Comparison of ENCODE assay signal across 8 cellular contexts in genomic region chr12:133080051-133080618, GRCh38. TPM values are rescaled to one million over a fixed set of nuclear protein-coding genes. Genes with fewer than 3 reads are reported as not detected.
DNase-seq lines count a peak whose midpoint lies in the region; ATAC-seq and TF ChIP-seq lines count a peak whose summit lies in the region.

No MANE protein-coding gene starts in this region.

- TF ChIP-seq CTCF in CD4-positive, alpha-beta T cell (IDR thresholded peaks at IDR 0.05): no peak
- no peak for TF ChIP-seq CTCF in activated CD8-positive, alpha-beta T cell treated with anti-CD3 and anti-CD28 coated beads for 36 hours (IDR thresholded peaks at IDR 0.05)
- TF ChIP-seq CTCF in lower lobe of right lung (IDR thresholded peaks at IDR 0.05): no peak

- CTCF ChIA-PET in CD4-positive, alpha-beta T cell (lab: Charles Lee): interaction anchor here (0.7 to 1.1 kb wide), 6 partner anchors 36 to 175 kb away, joined by 3 to 9 read pairs (median 6); partner anchors contain the start of genes ZNF26 and ZNF268
- CTCF ChIA-PET in activated CD8-positive, alpha-beta T cell treated with anti-CD3 and anti-CD28 coated beads for 36 hours (lab: Charles Lee): interaction anchor here (0.7 to 1.1 kb wide), 4 partner anchors 9 to 174 kb away, joined by 3 read pairs; partner anchors contain the start of gene ZNF268

- peak; percentile 91 to 99 (median 94) for DNase-seq in CD4-positive, alpha-beta T cell
- DNase-seq in NCI-H82 (lab: John Stamatoyannopoulos, UW) (peak; percentile 100), lower lobe of right lung (peak; percentile 99)
- DNase-seq in activated CD8-positive, alpha-beta T cell treated with anti-CD3 and anti-CD28 coated beads for 36 hours: peak; percentile 98
- peak; percentile 90 for DNase-seq in effector CD8-positive, alpha-beta T cell (lab: John Stamatoyannopoulos, UW)
- peak; percentile 92 to 96 (median 94) for DNase-seq in stimulated activated CD4-positive, alpha-beta T cell treated with anti-CD3 and anti-CD28 coated beads, TNF-alpha, amount 100 ng/mL, for 24 hours (ENCODE audit: low read depth in 3 of 3)

- H3K4me1 ChIP-seq in lower lobe of right lung: peaks cover 6% of the 10 kb centered on the region

- no peak overlapping the region for H3K4me3 Mint-ChIP-seq in CD4-positive, alpha-beta T cell
- no peak overlapping the region for H3K4me3 Mint-ChIP-seq in activated CD8-positive, alpha-beta T cell treated with anti-CD3 and anti-CD28 coated beads for 36 hours

- H3K27me3 ChIP-seq in CD4-positive, alpha-beta T cell (ENCODE audit: control insufficient read depth, insufficient read depth, low read length): no peaks in the 10 kb centered on the region
- H3K27me3 ChIP-seq in lower lobe of right lung (ENCODE audit: low read depth): no peaks in the 10 kb centered on the region

- H3K36me3 ChIP-seq in lower lobe of right lung: peaks cover 23% of the 10 kb centered on the region

- intact Hi-C loops in CD4-positive, alpha-beta T cell (cut with DNase I, micrococcal nuclease): loop anchor here (1.0 to 2.0 kb wide), 6 partner anchors 43 to 171 kb away; partner anchors contain the start of genes ZNF10 (in 2 of the 2), ZNF26 (in 2 of the 2), ZNF268 (in 2 of the 2) and ZNF84 (in 2 of the 2)
- intact Hi-C loops in activated CD8-positive, alpha-beta T cell treated with anti-CD3 and anti-CD28 coated beads for 36 hours (cut with micrococcal nuclease): loop anchor here (1.0 to 2.0 kb wide), 4 partner anchors 43 to 101 kb away; partner anchors contain the start of genes ZNF10, ZNF26, ZNF268 and ZNF84
- intact Hi-C loops in lower lobe of right lung (cut with DNase I): no loop called here

- peaks cover 16% of the 10 kb centered on the region for H3K4me1 Mint-ChIP-seq in CD4-positive, alpha-beta T cell (ENCODE audit: low read depth)
- H3K4me1 Mint-ChIP-seq in activated CD8-positive, alpha-beta T cell treated with anti-CD3 and anti-CD28 coated beads for 36 hours (ENCODE audit: low read depth): peaks cover 16% of the 10 kb centered on the region

- peaks cover 82% of the 10 kb centered on the region for H3K9me3 ChIP-seq in CD4-positive, alpha-beta T cell (ENCODE audit: control insufficient read depth, low read length)
- peaks cover 76% of the 10 kb centered on the region for H3K9me3 ChIP-seq in lower lobe of right lung

- ATAC-seq in CD4-positive, alpha-beta T cell (ENCODE audit: poor library complexity): peak; percentile 72
- peak; percentile 88 for ATAC-seq in GM19395 (IDR thresholded peaks at IDR 0.05; ENCODE audit: unreplicated experiment)
- peak; percentile 57 for ATAC-seq in HG03558 (IDR thresholded peaks at IDR 0.05; ENCODE audit: extremely low read depth, unreplicated experiment)
- peak; percentile 81 for ATAC-seq in activated CD8-positive, alpha-beta T cell treated with anti-CD3 and anti-CD28 coated beads for 36 hours
- ATAC-seq in lower lobe of right lung: peak; percentile 96 to 97

- H3K4me3 ChIP-seq in lower lobe of right lung: peak overlapping the region; percentile 88

- no peak overlapping the region for H3K27ac Mint-ChIP-seq in CD4-positive, alpha-beta T cell
- no peak overlapping the region for H3K27ac Mint-ChIP-seq in activated CD8-positive, alpha-beta T cell treated with anti-CD3 and anti-CD28 coated beads for 36 hours

- no peaks in the 10 kb centered on the region for H3K27me3 Mint-ChIP-seq in CD4-positive, alpha-beta T cell
- no peaks in the 10 kb centered on the region for H3K27me3 Mint-ChIP-seq in activated CD8-positive, alpha-beta T cell treated with anti-CD3 and anti-CD28 coated beads for 36 hours

- peak overlapping the region; percentile 98 for H3K27ac ChIP-seq in CD4-positive, alpha-beta T cell (ENCODE audit: low read depth, low read length)
- H3K27ac ChIP-seq in lower lobe of right lung: peak overlapping the region; percentile 94

- POLR2A ChIA-PET in CD4-positive, alpha-beta T cell (lab: Charles Lee): interaction anchor here (0.6 to 2.5 kb wide), 14 partner anchors 37 to 308 kb away, joined by 3 to 37 read pairs (median 6); partner anchors contain the start of genes CHFR, GOLGA3, ZNF10 and ZNF26
- POLR2A ChIA-PET in activated CD8-positive, alpha-beta T cell treated with anti-CD3 and anti-CD28 coated beads for 36 hours (lab: Charles Lee): interaction anchor here (0.9 to 2.9 kb wide), 4 partner anchors 50 to 101 kb away, joined by 3 to 12 read pairs (median 4); partner anchors contain the start of genes ZNF10, ZNF26, ZNF268 and ZNF891

- H3K36me3 Mint-ChIP-seq in CD4-positive, alpha-beta T cell (ENCODE audit: low read depth): peaks cover 27% of the 10 kb centered on the region
- peaks cover 57% of the 10 kb centered on the region for H3K36me3 Mint-ChIP-seq in activated CD8-positive, alpha-beta T cell treated with anti-CD3 and anti-CD28 coated beads for 36 hours (ENCODE audit: low read depth)

- H3K9me3 Mint-ChIP-seq in CD4-positive, alpha-beta T cell: peaks cover 19% of the 10 kb centered on the region
- H3K9me3 Mint-ChIP-seq in activated CD8-positive, alpha-beta T cell treated with anti-CD3 and anti-CD28 coated beads for 36 hours: peaks cover 48% of the 10 kb centered on the region

RNA-seq across cellular contexts. Expression of gene ZNF140, which starts 0.6 kb away (rescaled TPM):
- total RNA-seq in CD4-positive, alpha-beta T cell: 1 to 10 TPM; 6.6 to 8.5 TPM
- total RNA-seq in activated CD8-positive, alpha-beta T cell treated with anti-CD3 and anti-CD28 coated beads for 36 hours: 10 to 100 TPM; 10.6 to 12.3 TPM
- total RNA-seq in lower lobe of right lung: 15.0 TPM

RNA-seq across cellular contexts. Expression of gene ZNF84, which starts 42.8 kb away (rescaled TPM):
- total RNA-seq in CD4-positive, alpha-beta T cell: 10 to 100 TPM; 22.8 to 26.0 TPM
- total RNA-seq in activated CD8-positive, alpha-beta T cell treated with anti-CD3 and anti-CD28 coated beads for 36 hours: 10 to 100 TPM; 23.5 to 24.1 TPM
- total RNA-seq in lower lobe of right lung: 24.5 TPM

RNA-seq across cellular contexts. Expression of gene ZNF891, which starts 49.9 kb away (rescaled TPM):
- total RNA-seq in CD4-positive, alpha-beta T cell: 1 to 10 TPM; 4.5 TPM
- total RNA-seq in activated CD8-positive, alpha-beta T cell treated with anti-CD3 and anti-CD28 coated beads for 36 hours: 1 to 10 TPM; 1.7 to 1.8 TPM
- total RNA-seq in lower lobe of right lung: 2.6 TPM

RNA-seq across cellular contexts. Expression of gene ZNF10, which starts 50.3 kb away (rescaled TPM):
- total RNA-seq in CD4-positive, alpha-beta T cell: 10 to 100 TPM; 43.3 to 47.8 TPM
- 1 to 10 TPM; 6.0 to 7.2 TPM for total RNA-seq in activated CD8-positive, alpha-beta T cell treated with anti-CD3 and anti-CD28 coated beads for 36 hours
- total RNA-seq in lower lobe of right lung: 7.7 TPM

Comparison
In these comparisons a context has a peak if more than half of its experiments do, and no peak if none do; other contexts are left out.
1. Peak in every context shown above with its lines: DNase-seq, ATAC-seq, H3K4me3 ChIP-seq and H3K27ac ChIP-seq.